ENCODE assay signal across 8 cellular contexts in genomic region chr16:23453338-23454052, GRCh38. TPM values are rescaled to one million over a fixed set of nuclear protein-coding genes. Genes with fewer than 3 reads are reported as not detected.
DNase-seq lines count a peak whose midpoint lies in the region; ATAC-seq, FAIRE-seq and TF ChIP-seq lines count a peak whose summit lies in the region.

No MANE protein-coding gene starts in this region.

- H3K36me3 ChIP-seq in brain microvascular endothelial cell (replicated peaks) (peaks cover 3% of the 10 kb centered on the region), mesodermal cell (ENCODE audit: control insufficient read depth, insufficient read depth, low read length) (peaks cover 17% of the 10 kb centered on the region)

- TF ChIP-seq CTCF in brain microvascular endothelial cell (IDR thresholded peaks at IDR 0.05; ENCODE audit: low read depth, low read length, missing control alignments), result no peak

- no peak for FAIRE-seq in frontal cortex (lab: Jason Lieb, UNC)

- H3K4me1 ChIP-seq in mesodermal cell (ENCODE audit: control insufficient read depth, insufficient read depth, low read length, poor library complexity, severe bottlenecking), result no peaks in the 10 kb centered on the region

- H3K27me3 Mint-ChIP-seq in stimulated activated naive CD8-positive, alpha-beta T cell treated with anti-CD3 and anti-CD28 coated beads, Interleukin-15, Interleukin-2, amounts not matched to agents 100 ng/mL and 50 ng/mL, for 24 hours, result no peaks in the 10 kb centered on the region

- 36 to 49% methylated on average over 18 to 26 of the region's 37 CpGs for WGBS in mesodermal cell (ENCODE audit: insufficient coverage in 2 of 2), 2 experiments

- H3K4me1 Mint-ChIP-seq in stimulated activated naive CD8-positive, alpha-beta T cell treated with anti-CD3 and anti-CD28 coated beads, Interleukin-15, Interleukin-2, amounts not matched to agents 100 ng/mL and 50 ng/mL, for 24 hours (ENCODE audit: low read depth), result peaks cover 30% of the 10 kb centered on the region

- H3K4me3 ChIP-seq in brain microvascular endothelial cell (ENCODE audit: low read depth, low read length) (peak overlapping the region; percentile 96), mesodermal cell (ENCODE audit: extremely low read depth, insufficient read depth, low read length, poor library complexity, severe bottlenecking) (peak overlapping the region; percentile 81)

- no peaks in the 10 kb centered on the region for H3K9me3 Mint-ChIP-seq in stimulated activated naive CD8-positive, alpha-beta T cell treated with anti-CD3 and anti-CD28 coated beads, Interleukin-15, Interleukin-2, amounts not matched to agents 100 ng/mL and 50 ng/mL, for 24 hours

- no peaks in the 10 kb centered on the region for H3K27me3 ChIP-seq in brain microvascular endothelial cell (replicated peaks)

- no peak for DNase-seq in stimulated activated naive CD8-positive, alpha-beta T cell treated with anti-CD3 and anti-CD28 coated beads, Interleukin-15, Interleukin-2, amounts not matched to agents 100 U/mL and 50 U/mL, for 24 hours
- no peak for DNase-seq in brain microvascular endothelial cell
- DNase-seq in middle frontal gyrus (ENCODE audit: extremely low spot score, low spot score), result no peak
- DNase-seq in germinal center (ENCODE audit: low spot score), result no peak
- no peak for DNase-seq in frontal cortex (ENCODE audit: low spot score in 2 of 2)

- H3K4me3 Mint-ChIP-seq in stimulated activated naive CD8-positive, alpha-beta T cell treated with anti-CD3 and anti-CD28 coated beads, Interleukin-15, Interleukin-2, amounts not matched to agents 100 ng/mL and 50 ng/mL, for 24 hours, result peak overlapping the region; percentile 93

- H3K27ac ChIP-seq in brain microvascular endothelial cell, result peak overlapping the region; percentile 72
- peak overlapping the region; percentile 45 for H3K27ac ChIP-seq in mesodermal cell (ENCODE audit: low read depth, low read length, severe bottlenecking)

- no peak for ATAC-seq in stimulated activated naive CD8-positive, alpha-beta T cell treated with anti-CD3 and anti-CD28 coated beads, Interleukin-15, Interleukin-2, amounts not matched to agents 100 U/mL and 50 U/mL, for 24 hours
- no peak for ATAC-seq in GM21825 (IDR thresholded peaks at IDR 0.05; ENCODE audit: unreplicated experiment)

- H3K9me3 ChIP-seq in mesodermal cell (ENCODE audit: control insufficient read depth, low read length), result no peaks in the 10 kb centered on the region

- peak overlapping the region; percentile 91 for H3K27ac Mint-ChIP-seq in stimulated activated naive CD8-positive, alpha-beta T cell treated with anti-CD3 and anti-CD28 coated beads, Interleukin-15, Interleukin-2, amounts not matched to agents 100 ng/mL and 50 ng/mL, for 24 hours

- in situ Hi-C loops in brain microvascular endothelial cell (cut with HindIII; ENCODE audit: low pct_ligation_motif_present, low sequenced_read_pairs), result no loop called here

- H3K36me3 Mint-ChIP-seq in stimulated activated naive CD8-positive, alpha-beta T cell treated with anti-CD3 and anti-CD28 coated beads, Interleukin-15, Interleukin-2, amounts not matched to agents 100 ng/mL and 50 ng/mL, for 24 hours (ENCODE audit: low read depth), result no peaks in the 10 kb centered on the region

RNA-seq across cellular contexts. Expression of gene COG7, which starts 0.5 kb away (rescaled TPM):
- polyA plus RNA-seq in mesodermal cell (2013, experiment 1 of 2), result 16.0 TPM
- polyA plus RNA-seq in mesodermal cell (2013, experiment 2 of 2), result 14.9 TPM
- total RNA-seq in frontal cortex, result 16.7 TPM

RNA-seq across cellular contexts. Expression of gene GGA2, which starts 56.8 kb away (rescaled TPM):
- 44.7 TPM for polyA plus RNA-seq in mesodermal cell (2013, experiment 1 of 2)
- 39.8 TPM for polyA plus RNA-seq in mesodermal cell (2013, experiment 2 of 2)
- total RNA-seq in frontal cortex, result 17.9 TPM
